ENCODE assay signal across 8 cellular contexts in the genomic region with DNA sequence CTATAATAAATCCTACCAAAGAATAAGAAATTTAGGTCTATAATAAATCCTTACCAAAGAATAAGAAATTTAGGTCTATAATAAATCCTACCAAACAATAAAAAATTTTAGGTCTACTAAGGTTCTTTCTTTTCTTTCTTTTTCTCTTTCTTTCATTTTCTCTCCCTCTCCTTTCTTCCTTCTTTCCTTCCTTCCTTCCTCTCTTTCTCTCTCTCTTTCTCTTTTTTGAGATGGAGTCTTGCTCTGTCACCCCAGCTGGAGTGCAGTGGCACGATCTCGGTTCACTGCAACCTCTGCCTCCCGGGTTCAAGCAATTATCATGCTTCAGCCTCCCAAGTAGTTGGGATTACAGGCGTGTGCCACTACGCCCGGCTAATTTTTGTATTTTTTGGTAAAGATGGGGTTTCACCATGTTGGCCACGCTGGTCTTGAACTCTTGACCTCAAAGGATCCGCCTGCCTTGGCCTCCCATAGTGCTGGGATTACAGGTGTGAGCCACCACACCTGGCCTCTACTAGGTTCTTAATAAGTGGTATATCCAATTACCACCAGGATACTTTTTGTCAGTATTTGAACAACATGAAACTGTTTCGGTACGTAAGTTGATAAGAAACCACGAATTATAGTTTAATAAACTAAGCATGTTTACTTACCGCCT. TPM values are rescaled to one million over a fixed set of nuclear protein-coding genes. Genes with fewer than 3 reads are reported as not detected.
DNase-seq lines count a peak whose midpoint lies in the region; TF ChIP-seq lines count a peak whose summit lies in the region.
"Not testable (repeated sequence)": the region's sequence is repeated elsewhere in the genome, so short reads cannot be mapped to it uniquely, and the experiment has no call there.

No MANE protein-coding gene starts in this region.

- H3K4me1 Mint-ChIP-seq in HFFc6 (ENCODE audit: low read depth): peaks cover 13% of the 10 kb centered on the region
- H3K4me1 Mint-ChIP-seq in activated T-cell treated with anti-CD3 and anti-CD28 coated beads, Interleukin-2, amount 50 U/mL, for 24 hours (ENCODE audit: low read depth): peaks cover 55% of the 10 kb centered on the region

- H3K36me3 ChIP-seq in ACC112 (ENCODE audit: insufficient read depth, low read length) (peaks cover 24% of the 10 kb centered on the region), SJSA1 (peaks cover 15% of the 10 kb centered on the region), brain microvascular endothelial cell (replicated peaks) (peaks cover 13% of the 10 kb centered on the region), muscle layer of duodenum (ENCODE audit: control insufficient read depth in 1 of 2, insufficient read depth in 2 of 2, low read length in 2 of 2) (peaks cover 8 to 14% of the 10 kb centered on the region in 2 donors)
- H3K36me3 ChIP-seq in fibroblast of lung (ENCODE audit: control insufficient read depth, insufficient read depth, low read length): not testable (repeated sequence)

- H3K79me2 ChIP-seq in ACC112 (ENCODE audit: control insufficient read depth, insufficient read depth, low read length, unreplicated experiment); fibroblast of lung (ENCODE audit: control insufficient read depth, insufficient read depth, low read length): not testable (repeated sequence)

- H3K36me3 Mint-ChIP-seq in HFFc6 (ENCODE audit: low read depth): peaks cover 39% of the 10 kb centered on the region
- peaks cover 47% of the 10 kb centered on the region for H3K36me3 Mint-ChIP-seq in activated T-cell treated with anti-CD3 and anti-CD28 coated beads, Interleukin-2, amount 50 U/mL, for 24 hours (ENCODE audit: low read depth)

- H3K27ac ChIP-seq in ACC112 (ENCODE audit: low read depth, low read length) (peak overlapping the region; percentile 85), SJSA1 (peak overlapping the region; percentile 95), brain microvascular endothelial cell (peak overlapping the region; percentile 91), fibroblast of lung (ENCODE audit: insufficient read depth, low read length) (peak overlapping the region; percentile 59), muscle layer of duodenum (ENCODE audit: low read length) (peak overlapping the region; percentile 84)

- not testable (repeated sequence) for TF ChIP-seq CTCF in HFFc6 (IDR thresholded peaks at IDR 0.05); brain microvascular endothelial cell (IDR thresholded peaks at IDR 0.05; ENCODE audit: low read depth, low read length, missing control alignments); fibroblast of lung (conservative IDR thresholded peaks at IDR 0.05 in 1 of 2, IDR thresholded peaks at IDR 0.05 in 1 of 2; ENCODE audit: low read depth in 1 of 2, low read length in 2 of 2)

- not testable (repeated sequence) for H4K20me1 ChIP-seq in fibroblast of lung (ENCODE audit: control insufficient read depth, extremely low read depth, insufficient read depth, low read length)

- not testable (repeated sequence) for H3K27me3 Mint-ChIP-seq in HFFc6 (ENCODE audit: insufficient read depth); activated T-cell treated with anti-CD3 and anti-CD28 coated beads, Interleukin-2, amount 50 U/mL, for 24 hours

- H3K9me3 ChIP-seq in SJSA1 (replicated peaks); fibroblast of lung (ENCODE audit: control insufficient read depth, insufficient read depth, low read depth, low read length); muscle layer of duodenum (ENCODE audit: control insufficient read depth in 1 of 2, low read length in 2 of 2): not testable (repeated sequence)

- H3K4me3 ChIP-seq in ACC112 (ENCODE audit: low read depth, low read length); brain microvascular endothelial cell (ENCODE audit: low read depth, low read length); fibroblast of lung (replicated peaks in 1 of 4; ENCODE audit: control extremely low read depth in 1 of 4, insufficient read depth in 1 of 4, low read depth in 3 of 4, low read length in 4 of 4); muscle layer of duodenum (ENCODE audit: low read depth in 1 of 2, low read length in 2 of 2): not testable (repeated sequence)
- H3K4me3 ChIP-seq in SJSA1: peak overlapping the region; percentile 11

- peak overlapping the region; percentile 88 for H2AFZ ChIP-seq in ACC112 (ENCODE audit: low read length, unreplicated experiment)
- not testable (repeated sequence) for H2AFZ ChIP-seq in fibroblast of lung (ENCODE audit: low read length)

- not testable (repeated sequence) for DNase-seq in HFFc6; SJSA1 (ENCODE audit: low read depth in 1 of 2, low spot score in 2 of 2); activated T-cell treated with anti-CD3 and anti-CD28 coated beads, Interleukin-2, amount 50 U/mL, for 24 hours; brain microvascular endothelial cell; fibroblast of lung (ENCODE audit: low read depth in 2 of 2)
- peak; percentile 25 for DNase-seq in stimulated activated CD8-positive, alpha-beta memory T cell treated with anti-CD3 and anti-CD28 coated beads, Interleukin-4, amount 100 ng/mL, for 48 hours

- not testable (repeated sequence) for H3K4me2 ChIP-seq in fibroblast of lung (ENCODE audit: extremely low read depth, insufficient read depth, low read length)

- peak overlapping the region; percentile 97 for H3K27ac Mint-ChIP-seq in HFFc6
- peak overlapping the region; percentile 94 for H3K27ac Mint-ChIP-seq in activated T-cell treated with anti-CD3 and anti-CD28 coated beads, Interleukin-2, amount 50 U/mL, for 24 hours

- not testable (repeated sequence) for H3K9ac ChIP-seq in fibroblast of lung (ENCODE audit: insufficient read depth, low read length)

- H3K4me1 ChIP-seq in ACC112 (ENCODE audit: control insufficient read depth, insufficient read depth, low read length, unreplicated experiment): peaks cover 13% of the 10 kb centered on the region
- H3K4me1 ChIP-seq in SJSA1 (replicated peaks): peaks cover 24% of the 10 kb centered on the region
- not testable (repeated sequence) for H3K4me1 ChIP-seq in fibroblast of lung (ENCODE audit: control insufficient read depth, extremely low read depth, insufficient read depth, low read length)
- peaks cover 0 to 10% of the 10 kb centered on the region in 2 donors for H3K4me1 ChIP-seq in muscle layer of duodenum (ENCODE audit: control insufficient read depth in 1 of 2, insufficient read depth in 2 of 2, low read length in 2 of 2)

- peak overlapping the region; percentile 71 for H3K4me3 Mint-ChIP-seq in HFFc6
- peak overlapping the region; percentile 65 for H3K4me3 Mint-ChIP-seq in activated T-cell treated with anti-CD3 and anti-CD28 coated beads, Interleukin-2, amount 50 U/mL, for 24 hours

- peaks cover 18% of the 10 kb centered on the region for H3K9me3 Mint-ChIP-seq in HFFc6
- not testable (repeated sequence) for H3K9me3 Mint-ChIP-seq in activated T-cell treated with anti-CD3 and anti-CD28 coated beads, Interleukin-2, amount 50 U/mL, for 24 hours

- in situ Hi-C loops in brain microvascular endothelial cell (cut with HindIII; ENCODE audit: low pct_ligation_motif_present, low sequenced_read_pairs): not testable (repeated sequence)

- not testable (repeated sequence) for H3K27me3 ChIP-seq in ACC112 (ENCODE audit: insufficient read depth, low read length); SJSA1 (replicated peaks); brain microvascular endothelial cell (replicated peaks); fibroblast of lung (ENCODE audit: control insufficient read depth, insufficient read depth, low read length); muscle layer of duodenum (ENCODE audit: low read depth, low read length)

RNA-seq across cellular contexts. Expression of a gene that starts 31.5 kb away (rescaled TPM):
- total RNA-seq in HFFc6 (2021; fragmentation: NEBNext Ultra II Directional; extraction: Animal tissue kit (Norgen Biotek cat#: 25700)): 10 to 100 TPM; 54.4 to 96.7 (median 90.9) TPM
- 128 and 197 TPM in 2 replicates for total RNA-seq in SJSA1 (2014; rRNA removed; shearing (Covaris generic))
- total RNA-seq in fibroblast of lung: 114 and 120 TPM in 2 replicates
- polyA plus RNA-seq in fibroblast of lung: 27.0 TPM in 2 replicates
- 64.9 and 78.1 TPM in 2 replicates for polyA plus RNA-seq in fibroblast of lung (2012)
- 23.0 and 29.3 TPM in 2 replicates for polyA minus RNA-seq in fibroblast of lung (ENCODE audit: low replicate concordance)
